ENCODE assay signal across 23 cellular contexts in the genomic region with DNA sequence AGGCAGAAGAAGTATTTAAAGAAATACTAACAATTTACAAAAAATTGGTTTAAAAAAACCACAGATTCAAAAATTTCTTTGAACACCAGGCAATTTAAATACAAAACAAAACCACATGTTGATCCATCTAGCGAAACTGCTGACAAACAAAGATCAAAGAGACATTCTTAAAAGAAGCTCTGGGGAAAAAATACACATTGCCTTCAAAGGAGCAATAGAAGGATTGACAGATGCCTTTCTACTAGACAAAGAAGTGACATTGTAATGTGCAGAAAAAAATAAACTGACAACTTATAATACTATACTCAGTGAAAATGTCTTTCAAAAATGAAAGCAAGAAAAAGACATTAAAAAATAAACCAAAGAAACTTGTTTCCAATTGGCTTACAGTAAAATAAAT. TPM values are rescaled to one million over a fixed set of nuclear protein-coding genes. Genes with fewer than 3 reads are reported as not detected.
DNase-seq lines count a peak whose midpoint lies in the region; ATAC-seq, FAIRE-seq and TF ChIP-seq lines count a peak whose summit lies in the region.
"Had no signal": no experiment of that assay in that cellular context is flagged by ENCODE, and none has a peak within 500 bp of the region (broad histone marks: within the 10 kb centered on the region; RNA-seq: fewer than 3 reads in every experiment).

No MANE protein-coding gene starts in this region.

- CTCF ChIA-PET in HepG2 (lab: Yijun Ruan, JAX; ENCODE audit: low intra/inter-chr PET ratio, low total read pairs) = no interaction called here

- TF ChIP-seq CTCF in HepG2 (CRISPR knock-in tag; IDR thresholded peaks at IDR 0.05) (no peak), right lobe of liver (IDR thresholded peaks at IDR 0.05) (no peak), MM.1S (IDR thresholded peaks at IDR 0.05; ENCODE audit: low read length) (no peak), neural cell (IDR thresholded peaks at IDR 0.05; ENCODE audit: poor library complexity, severe bottlenecking) (no peak), neural progenitor cell (IDR thresholded peaks at IDR 0.05) (no peak), thyroid gland (IDR thresholded peaks at IDR 0.05) (no peak)

- DNase-seq in HepG2 (ENCODE audit: low spot score) (peak; percentile 22), right lobe of liver (no peak), MM.1S (peak; percentile 72), NCI-H446 (lab: John Stamatoyannopoulos, UW) (no peak), neural progenitor cell (ENCODE audit: low spot score) (no peak), thyroid gland (no peak)
- DNase-seq in activated T-helper 1 cell treated with anti-CD3 and anti-CD28 coated beads, Interleukin-12 subunit alpha, Interleukin-12 subunit beta, Interleukin-2, Interleukin-4 antibody, amounts not matched to agents 30 ng/mL and 10 ng/mL and 1 ng/mL, durations not matched to agents 14 hours and 24 hours and 36 hours (ENCODE audit: low spot score) = no peak
- DNase-seq: C1 segment of cervical spinal cord; CD8-positive, alpha-beta memory T cell; H7; IMR-90; NCI-H1105 treated with DMSO at 0.1 percent for 48 hours; NCI-H1694 treated with DMSO at 0.1 percent for 48 hours; NCI-H2107; NCI-H226; NCI-H524 treated with DMSO at 0.1 percent for 48 hours; PC-3; SIG-M5 had no signal

- no peak overlapping the region for H2AFZ ChIP-seq in HepG2 (ENCODE audit: low read length)
- no peak overlapping the region for H2AFZ ChIP-seq in MM.1S (ENCODE audit: low read length)
- H2AFZ ChIP-seq in neural cell (ENCODE audit: low read depth, low read length) = no peak overlapping the region
- no peak overlapping the region for H2AFZ ChIP-seq in neural progenitor cell (replicated peaks)

- POLR2A ChIA-PET in HepG2 (lab: Yijun Ruan, JAX) = interaction anchor here (1.7 kb wide), 1 partner anchor 12 kb away, joined by 6 read pairs; no protein-coding TSS in a partner anchor

- BruUV-seq in HepG2 (replicated peaks; lab: Mats Ljungman, UMichigan) = no TSS peak

- H3K4me3 ChIP-seq in HepG2 (replicated peaks in 1 of 3; ENCODE audit: insufficient read depth in 1 of 3, low read depth in 2 of 3, low read length in 3 of 3) (no peak overlapping the region), right lobe of liver (no peak overlapping the region), MM.1S (ENCODE audit: low read length) (no peak overlapping the region), neural cell (ENCODE audit: low read length) (no peak overlapping the region), neural progenitor cell (no peak overlapping the region), thyroid gland (replicated peaks in 1 of 3) (no peak overlapping the region)

- H3K4me1 ChIP-seq in HepG2 (ENCODE audit: insufficient read depth, low read length) (peaks cover 20% of the 10 kb centered on the region), right lobe of liver (no peaks in the 10 kb centered on the region), MM.1S (ENCODE audit: low read length) (peaks cover 28% of the 10 kb centered on the region), neural progenitor cell (peaks cover 7% of the 10 kb centered on the region), thyroid gland (no peaks in the 10 kb centered on the region)

- TF ChIP-seq EP300 in HepG2 (IDR thresholded peaks at IDR 0.05; ENCODE audit: low read depth in 2 of 2, low read length in 2 of 2) (no peak), HepG2 (CRISPR knock-in tag; IDR thresholded peaks at IDR 0.05; ENCODE audit: borderline replicate concordance) (no peak), neural cell (conservative IDR thresholded peaks at IDR 0.05; ENCODE audit: poor library complexity, severe bottlenecking) (peak; percentile 67)

- H3K27me3 ChIP-seq in HepG2 (ENCODE audit: control insufficient read depth in 1 of 2, insufficient read depth in 2 of 2, low read length in 2 of 2) (no peaks in the 10 kb centered on the region; a peak in 2 of 5 replicates), right lobe of liver (no peaks in the 10 kb centered on the region), MM.1S (replicated peaks; ENCODE audit: insufficient read depth, low read length) (no peaks in the 10 kb centered on the region), neural cell (ENCODE audit: insufficient read depth, low read depth, low read length) (no peaks in the 10 kb centered on the region), neural progenitor cell (no peaks in the 10 kb centered on the region), thyroid gland (no peaks in the 10 kb centered on the region)

- peaks cover 12% of the 10 kb centered on the region for H3K36me3 Mint-ChIP-seq in activated T-helper 1 cell treated with anti-CD3 and anti-CD28 coated beads, Interleukin-12 subunit alpha, Interleukin-12 subunit beta, Interleukin-2, Interleukin-4 antibody, amounts not matched to agents 30 ng/mL and 10 ng/mL and 1 ng/mL, durations not matched to agents 14 hours and 24 hours and 36 hours (ENCODE audit: low read depth)
- H3K36me3 Mint-ChIP-seq in neural progenitor cell = no peaks in the 10 kb centered on the region

- FAIRE-seq in HepG2 (lab: Jason Lieb, UNC) = no peak
- FAIRE-seq: D721Med had no signal

- no peaks in the 10 kb centered on the region for H4K20me1 ChIP-seq in HepG2 (ENCODE audit: insufficient read depth, low read length)
- H4K20me1 ChIP-seq in MM.1S (ENCODE audit: insufficient read depth, low read length) = no peaks in the 10 kb centered on the region
- H4K20me1 ChIP-seq in neural cell (ENCODE audit: insufficient read depth) = no peaks in the 10 kb centered on the region
- H4K20me1 ChIP-seq in neural progenitor cell (ENCODE audit: low read depth) = no peaks in the 10 kb centered on the region

- intact Hi-C loops in HepG2 (cut with micrococcal nuclease; ENCODE audit: unreplicated experiment) = no loop called here
- intact Hi-C loops in right lobe of liver (cut with DNase I) = no loop called here
- intact Hi-C loops in activated T-helper 1 cell treated with anti-CD3 and anti-CD28 coated beads, Interleukin-12 subunit alpha, Interleukin-12 subunit beta, Interleukin-2, Interleukin-4 antibody, amounts not matched to agents 30 ng/mL and 10 ng/mL and 1 ng/mL, durations not matched to agents 14 hours and 24 hours and 36 hours (cut with micrococcal nuclease) = loop anchor here (1.0 kb wide), 2 partner anchors 40 to 51 kb away; a partner anchor contains a TSS
- intact Hi-C loops in thyroid gland (cut with DNase I) = no loop called here

- H3K9me2 ChIP-seq in MM.1S (replicated peaks; ENCODE audit: insufficient read depth, low read length) = no peaks in the 10 kb centered on the region
- H3K9me2 ChIP-seq in neural cell (ENCODE audit: insufficient read depth, low read length) = no peaks in the 10 kb centered on the region

- TF ChIP-seq POLR2A in HepG2 (IDR thresholded peaks at IDR 0.05; ENCODE audit: insufficient read depth in 1 of 2, low read depth in 2 of 2, low read length in 2 of 2) = no peak
- TF ChIP-seq POLR2A in right lobe of liver (IDR thresholded peaks at IDR 0.05) = no peak
- no peak for TF ChIP-seq POLR2A in thyroid gland (IDR thresholded peaks at IDR 0.05)

- H3K4me3 Mint-ChIP-seq in activated T-helper 1 cell treated with anti-CD3 and anti-CD28 coated beads, Interleukin-12 subunit alpha, Interleukin-12 subunit beta, Interleukin-2, Interleukin-4 antibody, amounts not matched to agents 30 ng/mL and 10 ng/mL and 1 ng/mL, durations not matched to agents 14 hours and 24 hours and 36 hours = peak overlapping the region; percentile 53
- H3K4me3 Mint-ChIP-seq in neural progenitor cell = no peak overlapping the region

- H3K9ac ChIP-seq in HepG2 (ENCODE audit: insufficient read depth, low read depth, low read length) (no peak overlapping the region), MM.1S (ENCODE audit: low read length) (no peak overlapping the region), neural cell (ENCODE audit: low read length) (no peak overlapping the region), neural progenitor cell (no peak overlapping the region)

- H3F3A ChIP-seq in MM.1S (ENCODE audit: insufficient read depth, low read length) (peaks cover 13% of the 10 kb centered on the region; the same call in 1 of the 2 replicates), neural cell (ENCODE audit: insufficient read depth, low read length, poor library complexity, severe bottlenecking) (no peaks in the 10 kb centered on the region), neural progenitor cell (ENCODE audit: low read depth) (no peaks in the 10 kb centered on the region)

- H3K27ac Mint-ChIP-seq in activated T-helper 1 cell treated with anti-CD3 and anti-CD28 coated beads, Interleukin-12 subunit alpha, Interleukin-12 subunit beta, Interleukin-2, Interleukin-4 antibody, amounts not matched to agents 30 ng/mL and 10 ng/mL and 1 ng/mL, durations not matched to agents 14 hours and 24 hours and 36 hours = peak overlapping the region; percentile 90
- no peak overlapping the region for H3K27ac Mint-ChIP-seq in neural progenitor cell

- H3K36me3 ChIP-seq in HepG2 (replicated peaks in 1 of 2; ENCODE audit: control insufficient read depth in 1 of 2, insufficient read depth in 2 of 2, low read length in 2 of 2) (no peaks in the 10 kb centered on the region), right lobe of liver (no peaks in the 10 kb centered on the region), MM.1S (replicated peaks; ENCODE audit: insufficient read depth, low read length) (no peaks in the 10 kb centered on the region), neural cell (ENCODE audit: insufficient read depth, low read length) (no peaks in the 10 kb centered on the region), neural progenitor cell (no peaks in the 10 kb centered on the region), thyroid gland (no peaks in the 10 kb centered on the region)

- no peak overlapping the region for H3K27ac ChIP-seq in HepG2 (ENCODE audit: extremely low read length, insufficient read depth, low read length)
- H3K27ac ChIP-seq in right lobe of liver = no peak overlapping the region
- H3K27ac ChIP-seq in MM.1S (ENCODE audit: low read length) = no peak overlapping the region
- no peak overlapping the region for H3K27ac ChIP-seq in neural cell (ENCODE audit: low read length)
- no peak overlapping the region for H3K27ac ChIP-seq in neural progenitor cell
- no peak overlapping the region for H3K27ac ChIP-seq in thyroid gland
- H3K27ac ChIP-seq: HL-60, RWPE1 had no signal

- peaks cover 74% of the 10 kb centered on the region for H3K4me1 Mint-ChIP-seq in activated T-helper 1 cell treated with anti-CD3 and anti-CD28 coated beads, Interleukin-12 subunit alpha, Interleukin-12 subunit beta, Interleukin-2, Interleukin-4 antibody, amounts not matched to agents 30 ng/mL and 10 ng/mL and 1 ng/mL, durations not matched to agents 14 hours and 24 hours and 36 hours (ENCODE audit: low read depth)
- no peaks in the 10 kb centered on the region for H3K4me1 Mint-ChIP-seq in neural progenitor cell

- peaks cover 20% of the 10 kb centered on the region for H3K9me3 Mint-ChIP-seq in activated T-helper 1 cell treated with anti-CD3 and anti-CD28 coated beads, Interleukin-12 subunit alpha, Interleukin-12 subunit beta, Interleukin-2, Interleukin-4 antibody, amounts not matched to agents 30 ng/mL and 10 ng/mL and 1 ng/mL, durations not matched to agents 14 hours and 24 hours and 36 hours
- peaks cover 7% of the 10 kb centered on the region for H3K9me3 Mint-ChIP-seq in neural progenitor cell

- TF ChIP-seq RAD21 in HepG2 (CRISPR knock-in tag; IDR thresholded peaks at IDR 0.05) (no peak), neural cell (conservative IDR thresholded peaks at IDR 0.05) (no peak)

- WGBS in HepG2 (ENCODE audit: low lambda C conversion rate) = 3% methylated on average over 1 of the region's 1 CpG
- WGBS in right lobe of liver (ENCODE audit: insufficient coverage, low coverage, low lambda C conversion rate, missing lambda C conversion rate) = 69% methylated on average over 1 of the region's 1 CpG
- WGBS in thyroid gland, 2 donors = 75 to 84% methylated on average over 1 of the region's 1 CpG

- H3K27me3 Mint-ChIP-seq in activated T-helper 1 cell treated with anti-CD3 and anti-CD28 coated beads, Interleukin-12 subunit alpha, Interleukin-12 subunit beta, Interleukin-2, Interleukin-4 antibody, amounts not matched to agents 30 ng/mL and 10 ng/mL and 1 ng/mL, durations not matched to agents 14 hours and 24 hours and 36 hours (ENCODE audit: insufficient read depth) = no peaks in the 10 kb centered on the region
- peaks cover 7% of the 10 kb centered on the region for H3K27me3 Mint-ChIP-seq in neural progenitor cell (ENCODE audit: insufficient read depth, low read depth)

- in situ Hi-C loops in HepG2 (cut with HindIII; ENCODE audit: extremely low pct_ligation_motif_present, low pct_unique_long_range_greater_than_20kb) = no loop called here

- H3K4me2 ChIP-seq in HepG2 (ENCODE audit: low read depth, low read length) = no peak overlapping the region
- no peak overlapping the region for H3K4me2 ChIP-seq in MM.1S (ENCODE audit: low read depth, low read length)
- no peak overlapping the region for H3K4me2 ChIP-seq in neural cell (ENCODE audit: low read length)
- no peak overlapping the region for H3K4me2 ChIP-seq in neural progenitor cell

- ATAC-seq in HepG2 (no peak), right lobe of liver (no peak)
- ATAC-seq: SK-N-SH treated with all-trans-retinoic acid at 6 μM for 48 hours had no signal

- H3K9me3 ChIP-seq in HepG2 (ENCODE audit: low read length) = no peaks in the 10 kb centered on the region
- H3K9me3 ChIP-seq in right lobe of liver = no peaks in the 10 kb centered on the region
- H3K9me3 ChIP-seq in MM.1S (replicated peaks; ENCODE audit: insufficient read depth, low read length) = no peaks in the 10 kb centered on the region
- no peaks in the 10 kb centered on the region for H3K9me3 ChIP-seq in neural cell (ENCODE audit: low read length)
- no peaks in the 10 kb centered on the region for H3K9me3 ChIP-seq in neural progenitor cell (ENCODE audit: low read depth)
- H3K9me3 ChIP-seq in thyroid gland = no peaks in the 10 kb centered on the region

- H3K79me2 ChIP-seq in HepG2 (ENCODE audit: insufficient read depth, low read length) = no peaks in the 10 kb centered on the region
- H3K79me2 ChIP-seq in MM.1S (ENCODE audit: low read length) = no peaks in the 10 kb centered on the region
- H3K79me2 ChIP-seq in neural cell (replicated peaks; ENCODE audit: insufficient read depth, low read length) = no peaks in the 10 kb centered on the region
- H3K79me2 ChIP-seq in neural progenitor cell (ENCODE audit: low read depth) = no peaks in the 10 kb centered on the region

RNA-seq across cellular contexts. Expression of a gene that starts 12.6 kb away (rescaled TPM):
- total RNA-seq in HepG2 (2016; rRNA removed; fragmentation: Illumina TruSeq; extraction: Trizol) (19.3 and 30.6 TPM in 2 replicates), right lobe of liver (10 to 100 TPM in 4 of 6 experiments, 1 to 10 TPM in 2; 7.0 to 19.1 (median 11.1) TPM), neural progenitor cell (ENCODE audit: low replicate concordance) (14.9 and 21.6 TPM in 2 replicates), thyroid gland (10 to 100 TPM; 35.3 to 52.1 (median 42.9) TPM)
- 1.9 and 4.1 TPM in 2 replicates for total RNA-seq in HepG2 (2016; cell fraction: cytosol; rRNA removed; fragmentation: Illumina TruSeq; extraction: Trizol; ENCODE audit: low read depth)
- 16.3 and 30.3 TPM in 2 replicates for total RNA-seq in HepG2 (2016; cell fraction: insoluble cytoplasmic fraction; rRNA removed; fragmentation: Illumina TruSeq; extraction: Trizol)
- 5.7 and 7.5 TPM in 2 replicates for total RNA-seq in HepG2 (2016; cell fraction: membrane; rRNA removed; fragmentation: Illumina TruSeq; extraction: Trizol)
- 44.3 and 53.8 TPM in 2 replicates for total RNA-seq in HepG2 (2016; cell fraction: nucleus; rRNA removed; fragmentation: Illumina TruSeq; extraction: Trizol)
- polyA plus RNA-seq in HepG2 (2011; rRNA removed) (10.3 and 11.6 TPM in 2 replicates), neural cell (21.0 and 23.2 TPM in 2 replicates)
- 5.9 and 10.2 TPM in 2 replicates for polyA plus RNA-seq in HepG2 (2011; cell fraction: cytosol; rRNA removed)
- polyA plus RNA-seq in HepG2 (2011; cell fraction: nucleus; rRNA removed) = 8.8 and 10.0 TPM in 2 replicates
- 16.3 and 19.2 TPM in 2 replicates for polyA plus RNA-seq in HepG2 (2012)
- 0.80 and 1.0 TPM in 2 replicates for polyA plus RNA-seq in HepG2 (2016; cell fraction: cytosol; fragmentation: Illumina TruSeq; extraction: Trizol; ENCODE audit: low read depth)
- 8.4 and 9.4 TPM in 2 replicates for polyA plus RNA-seq in HepG2 (2016; cell fraction: insoluble cytoplasmic fraction; fragmentation: Illumina TruSeq; extraction: Trizol; ENCODE audit: low read depth)
- polyA plus RNA-seq in HepG2 (2016; cell fraction: membrane; fragmentation: Illumina TruSeq; extraction: Trizol; ENCODE audit: low read depth) = 1.9 TPM in 2 replicates
- 38.2 and 39.9 TPM in 2 replicates for polyA plus RNA-seq in HepG2 (2016; cell fraction: nucleus; fragmentation: Illumina TruSeq; extraction: Trizol; ENCODE audit: insufficient read depth, low read depth)
- 5.4 and 6.6 TPM in 2 replicates for polyA minus RNA-seq in HepG2 (2011; rRNA and poly(A)+ RNA removed; ENCODE audit: low replicate concordance)
- polyA minus RNA-seq in HepG2 (2011; cell fraction: cytosol; rRNA and poly(A)+ RNA removed) = 14.1 and 21.9 TPM in 2 replicates
- polyA minus RNA-seq in HepG2 (2011; cell fraction: nucleus; rRNA and poly(A)+ RNA removed) = 34.6 and 44.7 TPM in 2 replicates
- 28.7 and 29.6 TPM in 2 replicates for total RNA-seq in activated T-helper 1 cell treated with anti-CD3 and anti-CD28 coated beads, Interleukin-12 subunit alpha, Interleukin-12 subunit beta, Interleukin-2, Interleukin-4 antibody, amounts not matched to agents 30 ng/mL and 10 ng/mL and 1 ng/mL, durations not matched to agents 14 hours and 24 hours and 36 hours
- polyA minus RNA-seq in neural cell = 44.0 and 45.5 TPM in 2 replicates

RNA-seq across cellular contexts. Expression of a gene that starts 51.6 kb away (rescaled TPM):
- total RNA-seq in HepG2 (2016; rRNA removed; fragmentation: Illumina TruSeq; extraction: Trizol) = 23.9 and 31.6 TPM in 2 replicates
- total RNA-seq in HepG2 (2016; cell fraction: cytosol; rRNA removed; fragmentation: Illumina TruSeq; extraction: Trizol; ENCODE audit: low read depth) = 12.9 and 13.3 TPM in 2 replicates
- 23.0 and 31.5 TPM in 2 replicates for total RNA-seq in HepG2 (2016; cell fraction: insoluble cytoplasmic fraction; rRNA removed; fragmentation: Illumina TruSeq; extraction: Trizol)
- 25.6 and 26.4 TPM in 2 replicates for total RNA-seq in HepG2 (2016; cell fraction: membrane; rRNA removed; fragmentation: Illumina TruSeq; extraction: Trizol)
- total RNA-seq in HepG2 (2016; cell fraction: nucleus; rRNA removed; fragmentation: Illumina TruSeq; extraction: Trizol) = 14.1 and 18.1 TPM in 2 replicates
- 13.3 and 13.7 TPM in 2 replicates for polyA plus RNA-seq in HepG2 (2011; rRNA removed)
- polyA plus RNA-seq in HepG2 (2011; cell fraction: cytosol; rRNA removed) = 12.9 and 13.4 TPM in 2 replicates
- polyA plus RNA-seq in HepG2 (2011; cell fraction: nucleus; rRNA removed) = 6.1 and 9.3 TPM in 2 replicates
- polyA plus RNA-seq in HepG2 (2012) = 21.5 and 22.6 TPM in 2 replicates
- 23.8 and 26.4 TPM in 2 replicates for polyA plus RNA-seq in HepG2 (2016; cell fraction: cytosol; fragmentation: Illumina TruSeq; extraction: Trizol; ENCODE audit: low read depth)
- 50.9 and 54.3 TPM in 2 replicates for polyA plus RNA-seq in HepG2 (2016; cell fraction: insoluble cytoplasmic fraction; fragmentation: Illumina TruSeq; extraction: Trizol; ENCODE audit: low read depth)
- polyA plus RNA-seq in HepG2 (2016; cell fraction: membrane; fragmentation: Illumina TruSeq; extraction: Trizol; ENCODE audit: low read depth) = 31.6 and 32.5 TPM in 2 replicates
- polyA plus RNA-seq in HepG2 (2016; cell fraction: nucleus; fragmentation: Illumina TruSeq; extraction: Trizol; ENCODE audit: insufficient read depth, low read depth) = 37.5 and 37.9 TPM in 2 replicates
- 8.2 and 8.9 TPM in 2 replicates for polyA minus RNA-seq in HepG2 (2011; rRNA and poly(A)+ RNA removed; ENCODE audit: low replicate concordance)
- polyA minus RNA-seq in HepG2 (2011; cell fraction: cytosol; rRNA and poly(A)+ RNA removed) = 7.5 and 8.7 TPM in 2 replicates
- polyA minus RNA-seq in HepG2 (2011; cell fraction: nucleus; rRNA and poly(A)+ RNA removed) = 10.8 and 12.0 TPM in 2 replicates
- total RNA-seq in right lobe of liver = 1 to 10 TPM; 2.2 to 4.8 (median 3.2) TPM
- 79.1 and 83.1 TPM in 2 replicates for total RNA-seq in activated T-helper 1 cell treated with anti-CD3 and anti-CD28 coated beads, Interleukin-12 subunit alpha, Interleukin-12 subunit beta, Interleukin-2, Interleukin-4 antibody, amounts not matched to agents 30 ng/mL and 10 ng/mL and 1 ng/mL, durations not matched to agents 14 hours and 24 hours and 36 hours
- 8.3 and 9.7 TPM in 2 replicates for polyA plus RNA-seq in neural cell
- 14.1 and 16.1 TPM in 2 replicates for polyA minus RNA-seq in neural cell
- total RNA-seq in neural progenitor cell (ENCODE audit: low replicate concordance) = 9.9 and 11.5 TPM in 2 replicates
- 10 to 100 TPM in 1 of 4 donors, 1 to 10 TPM in 3; 4.2 to 10.0 (median 7.6) TPM for total RNA-seq in thyroid gland

Comparison
In these comparisons a context has a peak if more than half of its experiments do, and no peak if none do; other contexts are left out.
1. DNase-seq: peak in HepG2 (single experiment) and MM.1S (single experiment); none in right lobe of liver (0 of 3), activated T-helper 1 cell treated with anti-CD3 and anti-CD28 coated beads, Interleukin-12 subunit alpha, Interleukin-12 subunit beta, Interleukin-2, Interleukin-4 antibody, amounts not matched to agents 30 ng/mL and 10 ng/mL and 1 ng/mL, durations not matched to agents 14 hours and 24 hours and 36 hours (single experiment), NCI-H446 (0 of 2), neural progenitor cell (single experiment) and thyroid gland (0 of 2).